25 cellular contexts compared by ENCODE assay signal in genomic region chr3:97670952-97671351, GRCh38.
"Had no signal": no experiment of that assay in that cellular context is flagged by ENCODE, and none has a peak within 500 bp of the region (broad histone marks: within the 10 kb centered on the region; RNA-seq: fewer than 3 reads in every experiment).

No MANE protein-coding gene starts in this region.

- H3K4me1 ChIP-seq: colonic mucosa, esophagus squamous epithelium, heart right ventricle, left lung, lower lobe of right lung had no signal

- H3K27ac ChIP-seq: colonic mucosa, epithelial cell of prostate, esophagus squamous epithelium, heart right ventricle, left lung, lower lobe of right lung had no signal

- FAIRE-seq: endometrium, islet of Langerhans, keratinocyte had no signal

- DNase-seq: colonic mucosa; cortex of kidney; effector CD8-positive, alpha-beta T cell; effector memory CD8-positive, alpha-beta T cell; endodermal cell; erythroblast; esophagus squamous epithelium; foreskin fibroblast; foreskin melanocyte; gastrocnemius medialis; glutamatergic neuron; head of caudate nucleus; heart right ventricle; hippocampal formation; left cardiac atrium; left lung; left ventricle myocardium superior; lower lobe of right lung; mesenchymal stem cell; midbrain had no signal

- H3K36me3 ChIP-seq: colonic mucosa, esophagus squamous epithelium, gastrocnemius medialis, heart right ventricle, left lung, lower lobe of right lung had no signal

- H3K27me3 ChIP-seq: colonic mucosa, esophagus squamous epithelium, gastrocnemius medialis, heart right ventricle, left lung had no signal

- H3K4me3 ChIP-seq: colonic mucosa, esophagus squamous epithelium, gastrocnemius medialis, heart right ventricle, left lung, lower lobe of right lung had no signal

- ATAC-seq: effector memory CD8-positive, alpha-beta T cell; esophagus mucosa; heart right ventricle; left cardiac atrium; left lung; left ventricle myocardium superior; lower lobe of right lung had no signal

- H3K9me3 ChIP-seq: colonic mucosa, esophagus squamous epithelium, gastrocnemius medialis, heart right ventricle, left lung, lower lobe of right lung had no signal
